ENCODE assay signal across 19 cellular contexts in the genomic region with DNA sequence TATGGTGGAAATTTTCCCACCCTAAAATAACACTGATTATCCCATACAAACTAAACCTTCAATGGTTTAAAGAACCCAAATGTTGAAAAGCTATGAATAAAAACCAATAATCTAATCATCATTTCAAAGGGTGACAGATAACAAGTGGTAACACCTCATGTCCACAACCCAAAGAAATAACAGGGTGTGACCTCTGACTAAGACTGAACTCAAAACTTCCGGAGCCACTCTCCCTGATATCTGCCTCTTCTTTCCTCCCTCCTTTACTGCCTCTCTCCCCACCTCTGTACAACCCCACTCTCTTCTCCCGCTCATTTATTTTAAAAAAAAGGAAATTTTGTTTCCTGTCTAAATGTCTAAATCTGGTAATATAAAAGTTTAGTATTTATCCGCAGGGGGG. TPM values are rescaled to one million over a fixed set of nuclear protein-coding genes. Genes with fewer than 3 reads are reported as not detected.
A peak's percentile ranks its signal among the peaks of the same experiment; 100 is the strongest.
DNase-seq lines count a peak whose midpoint lies in the region; ATAC-seq and TF ChIP-seq lines count a peak whose summit lies in the region.
"Had no signal": no experiment of that assay in that cellular context is flagged by ENCODE, and none has a peak within 500 bp of the region (broad histone marks: within the 10 kb centered on the region; RNA-seq: fewer than 3 reads in every experiment).

No MANE protein-coding gene starts in this region.

- ATAC-seq in HG03439 (IDR thresholded peaks at IDR 0.05; ENCODE audit: unreplicated experiment): peak; percentile 44
- peak; percentile 87 for ATAC-seq in central memory CD8-positive, alpha-beta T cell (replicated peaks; ENCODE audit: extremely low read depth, poor library complexity, severe bottlenecking)
- no peak for ATAC-seq in stimulated activated memory B cell treated with anti-CD40 and anti-IgM and Interleukin-4, amounts not matched to agents 10 μg/mL and 1 μg/mL and 100 μg/mL, for 72 hours
- ATAC-seq in right cardiac atrium: no peak
- ATAC-seq: gastrocnemius medialis, SK-N-SH treated with all-trans-retinoic acid at 6 μM for 48 hours had no signal

- peak overlapping the region; percentile 39 for H3K4me3 Mint-ChIP-seq in central memory CD8-positive, alpha-beta T cell
- peak overlapping the region; percentile 1 for H3K4me3 Mint-ChIP-seq in stimulated activated memory B cell treated with anti-CD40 and anti-IgM and Interleukin-4, amounts not matched to agents 10 μg/mL and 1 μg/mL and 100 μg/mL, for 72 hours
- H3K4me3 Mint-ChIP-seq: memory B cell, neural crest cell had no signal

- DNase-seq in cardiac muscle cell (ENCODE audit: low read depth in 1 of 2, low spot score in 1 of 2) (no peak), left ventricle myocardium inferior (no peak), HK-2 (ENCODE audit: unreplicated experiment) (no peak), NCI-H524 treated with DMSO at 0.1 percent for 48 hours (lab: John Stamatoyannopoulos, UW) (no peak), right cardiac atrium (no peak)
- DNase-seq in central memory CD8-positive, alpha-beta T cell (ENCODE audit: low spot score in 2 of 2): no peak
- DNase-seq: gastrocnemius medialis; GDM1; GOT3; MG63; NCI-H1930; NCI-H526; stimulated activated CD4-positive, alpha-beta T cell treated with anti-CD3 and anti-CD28 coated beads, Interleukin-15, amount 100 ng/mL, for 24 hours; WERI-Rb-1 had no signal

- no peaks in the 10 kb centered on the region for H3K9me3 ChIP-seq in cardiac muscle cell (ENCODE audit: low read depth)
- H3K9me3 ChIP-seq in left ventricle myocardium inferior (replicated peaks): no peaks in the 10 kb centered on the region
- no peaks in the 10 kb centered on the region for H3K9me3 ChIP-seq in right cardiac atrium (ENCODE audit: control insufficient read depth, low read length)
- H3K9me3 ChIP-seq: gastrocnemius medialis, MG63 had no signal

- TF ChIP-seq CTCF in cardiac muscle cell (IDR thresholded peaks at IDR 0.05; ENCODE audit: low read depth, low read length): no peak
- TF ChIP-seq CTCF in left ventricle myocardium inferior (IDR thresholded peaks at IDR 0.05; ENCODE audit: borderline replicate concordance): no peak

- H3K36me3 ChIP-seq in cardiac muscle cell (no peaks in the 10 kb centered on the region), left ventricle myocardium inferior (no peaks in the 10 kb centered on the region)
- H3K36me3 ChIP-seq: gastrocnemius medialis, MG63, WERI-Rb-1 had no signal

- WGBS in right cardiac atrium: 81% methylated on average over 3 of the region's 3 CpGs

- no peaks in the 10 kb centered on the region for H3K27me3 ChIP-seq in cardiac muscle cell
- no peaks in the 10 kb centered on the region for H3K27me3 ChIP-seq in left ventricle myocardium inferior (ENCODE audit: low read depth)
- H3K27me3 ChIP-seq in right cardiac atrium (ENCODE audit: control insufficient read depth, insufficient read depth): no peaks in the 10 kb centered on the region
- H3K27me3 ChIP-seq: gastrocnemius medialis, MG63 had no signal

- no peaks in the 10 kb centered on the region for H3K9me3 Mint-ChIP-seq in central memory CD8-positive, alpha-beta T cell
- peaks cover 3% of the 10 kb centered on the region for H3K9me3 Mint-ChIP-seq in stimulated activated memory B cell treated with anti-CD40 and anti-IgM and Interleukin-4, amounts not matched to agents 10 μg/mL and 1 μg/mL and 100 μg/mL, for 72 hours
- H3K9me3 Mint-ChIP-seq: memory B cell had no signal

- H3K4me1 ChIP-seq in cardiac muscle cell (ENCODE audit: low read depth) (peaks cover 38% of the 10 kb centered on the region), left ventricle myocardium inferior (peaks cover 14% of the 10 kb centered on the region), right cardiac atrium (ENCODE audit: control insufficient read depth, insufficient read depth, low read length) (no peaks in the 10 kb centered on the region)
- H3K4me1 ChIP-seq: gastrocnemius medialis had no signal

- no peaks in the 10 kb centered on the region for H3K27me3 Mint-ChIP-seq in central memory CD8-positive, alpha-beta T cell
- H3K27me3 Mint-ChIP-seq in stimulated activated memory B cell treated with anti-CD40 and anti-IgM and Interleukin-4, amounts not matched to agents 10 μg/mL and 1 μg/mL and 100 μg/mL, for 72 hours: no peaks in the 10 kb centered on the region
- H3K27me3 Mint-ChIP-seq: memory B cell had no signal

- intact Hi-C loops in left ventricle myocardium inferior (cut with micrococcal nuclease) (no loop called here), right cardiac atrium (cut with DNase I) (no loop called here)

- H3K36me3 Mint-ChIP-seq in central memory CD8-positive, alpha-beta T cell (ENCODE audit: insufficient read depth): peaks cover 18% of the 10 kb centered on the region
- H3K36me3 Mint-ChIP-seq in stimulated activated memory B cell treated with anti-CD40 and anti-IgM and Interleukin-4, amounts not matched to agents 10 μg/mL and 1 μg/mL and 100 μg/mL, for 72 hours: peaks cover 49% of the 10 kb centered on the region

- peaks cover 79% of the 10 kb centered on the region for H3K4me1 Mint-ChIP-seq in central memory CD8-positive, alpha-beta T cell
- peaks cover 73% of the 10 kb centered on the region for H3K4me1 Mint-ChIP-seq in stimulated activated memory B cell treated with anti-CD40 and anti-IgM and Interleukin-4, amounts not matched to agents 10 μg/mL and 1 μg/mL and 100 μg/mL, for 72 hours

- H3K27ac ChIP-seq in cardiac muscle cell: peak overlapping the region; percentile 4
- no peak overlapping the region for H3K27ac ChIP-seq in left ventricle myocardium inferior (replicated peaks)
- H3K27ac ChIP-seq in right cardiac atrium (ENCODE audit: low read length): no peak overlapping the region
- H3K27ac ChIP-seq: gastrocnemius medialis, WERI-Rb-1 had no signal

- H3K4me3 ChIP-seq in cardiac muscle cell (no peak overlapping the region), left ventricle myocardium inferior (no peak overlapping the region), right cardiac atrium (ENCODE audit: low read length) (no peak overlapping the region)
- H3K4me3 ChIP-seq: gastrocnemius medialis, MG63 had no signal

- H3K27ac Mint-ChIP-seq in central memory CD8-positive, alpha-beta T cell (ENCODE audit: low read depth): peak overlapping the region; percentile 56
- peak overlapping the region; percentile 55 for H3K27ac Mint-ChIP-seq in stimulated activated memory B cell treated with anti-CD40 and anti-IgM and Interleukin-4, amounts not matched to agents 10 μg/mL and 1 μg/mL and 100 μg/mL, for 72 hours
- H3K27ac Mint-ChIP-seq: memory B cell had no signal

RNA-seq across cellular contexts. Expression of gene FBXW7, which starts 11.5 kb away (rescaled TPM):
- total RNA-seq in cardiac muscle cell (30.1 and 67.7 TPM in 2 replicates), left ventricle myocardium inferior (56.7 TPM), right cardiac atrium (10 to 100 TPM; 41.6 to 52.2 (median 49.1) TPM)
- polyA plus RNA-seq in cardiac muscle cell (18.5 and 19.7 TPM in 2 replicates), right cardiac atrium (14.8 TPM)

Comparison
In these comparisons a context has a peak if more than half of its experiments do, and no peak if none do; other contexts are left out.
1. ATAC-seq: peak in HG03439 (single experiment) and central memory CD8-positive, alpha-beta T cell (single experiment); none in stimulated activated memory B cell treated with anti-CD40 and anti-IgM and Interleukin-4, amounts not matched to agents 10 μg/mL and 1 μg/mL and 100 μg/mL, for 72 hours (single experiment) and right cardiac atrium (0 of 2).